Comparison of ENCODE assay signal across 11 cellular contexts in the genomic region with DNA sequence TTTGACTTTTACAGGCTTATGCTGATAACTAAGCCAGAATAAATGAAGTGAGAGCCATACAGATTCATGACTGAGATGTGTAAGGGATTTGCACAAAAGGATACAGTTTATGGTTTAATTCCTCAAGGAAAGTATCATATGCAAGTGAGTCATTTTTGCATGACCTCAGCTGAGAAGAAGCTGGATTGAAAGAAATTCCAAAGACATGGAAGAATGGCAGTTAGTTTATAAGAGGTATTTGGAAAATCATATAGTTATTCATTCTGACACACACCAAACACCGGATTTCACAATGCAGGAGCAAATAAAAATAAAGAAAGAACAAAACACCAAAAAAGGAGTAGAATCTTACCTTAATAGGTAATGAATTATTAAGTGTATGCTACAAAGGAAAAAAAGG.
A peak's percentile ranks its signal among the peaks of the same experiment; 100 is the strongest.
DNase-seq lines count a peak whose midpoint lies in the region; ATAC-seq, FAIRE-seq and TF ChIP-seq lines count a peak whose summit lies in the region.
"Had no signal": no experiment of that assay in that cellular context is flagged by ENCODE, and none has a peak within 500 bp of the region (broad histone marks: within the 10 kb centered on the region; RNA-seq: fewer than 3 reads in every experiment).

No MANE protein-coding gene starts in this region.

- no peaks in the 10 kb centered on the region for H3K9me1 ChIP-seq in endothelial cell of umbilical vein (replicated peaks; ENCODE audit: control insufficient read depth, extremely low read depth, insufficient read depth, low read length)

- no peak overlapping the region for H3K4me3 ChIP-seq in endothelial cell of umbilical vein (replicated peaks in 1 of 3; ENCODE audit: insufficient read depth in 1 of 3, low read depth in 1 of 3, low read length in 3 of 3)

- POLR2A ChIA-PET in endothelial cell of umbilical vein (lab: Charles Lee): no interaction called here

- CTCF ChIA-PET in endothelial cell of umbilical vein (lab: Charles Lee): interaction anchor here (2.1 kb wide), 1 partner anchor 10 kb away, joined by 6 read pairs; no protein-coding TSS in a partner anchor

- H3K36me3 ChIP-seq in endothelial cell of umbilical vein (ENCODE audit: control insufficient read depth in 2 of 2, extremely low read depth in 1 of 2, insufficient read depth in 2 of 2, low read length in 2 of 2): no peaks in the 10 kb centered on the region

- DNase-seq in COLO829 (ENCODE audit: low spot score) (peak; percentile 92), RKO (ENCODE audit: low spot score) (peak; percentile 59), endothelial cell of umbilical vein (ENCODE audit: low read depth, low spot score) (peak; percentile 78), non-pigmented ciliary epithelial cell (ENCODE audit: low read depth) (peak; percentile 71), middle frontal gyrus (ENCODE audit: extremely low spot score, low spot score) (no peak)
- DNase-seq in stimulated activated CD4-positive, alpha-beta T cell treated with anti-CD3 and anti-CD28 coated beads, Interleukin-4, amount 100 ng/mL, for 1 hour: no peak
- no peak for DNase-seq in stimulated activated CD4-positive, alpha-beta T cell treated with anti-CD3 and anti-CD28 coated beads, Interleukin-4, amount 100 ng/mL, for 4 hours
- DNase-seq: activated T-cell treated with anti-CD3 and anti-CD28 coated beads, Interleukin-2, amount 50 U/mL, for 1 hour; CD4-positive, CD25-positive, alpha-beta regulatory T cell had no signal

- dilution Hi-C loops in endothelial cell of umbilical vein (cut with MboI; ENCODE audit: extremely low pct_ligation_motif_present, low sequenced_read_pairs): no loop called here

- no peak overlapping the region for H3K4me2 ChIP-seq in endothelial cell of umbilical vein (ENCODE audit: insufficient read depth, low read length)

- intact Hi-C loops in endothelial cell of umbilical vein (cut with micrococcal nuclease): no loop called here

- no peak overlapping the region for H3K27ac ChIP-seq in endothelial cell of umbilical vein (ENCODE audit: insufficient read depth, low read depth, low read length)
- H3K27ac ChIP-seq: VCaP had no signal

- no peaks in the 10 kb centered on the region for H3K27me3 ChIP-seq in endothelial cell of umbilical vein (ENCODE audit: control insufficient read depth in 2 of 2, insufficient read depth in 2 of 2, low read length in 2 of 2)

- no peaks in the 10 kb centered on the region for H3K9me3 ChIP-seq in endothelial cell of umbilical vein (replicated peaks; ENCODE audit: control insufficient read depth, insufficient read depth, low read length)

- no peak for FAIRE-seq in endothelial cell of umbilical vein (lab: Jason Lieb, UNC)

- peaks cover 8% of the 10 kb centered on the region for H3K4me1 ChIP-seq in endothelial cell of umbilical vein (ENCODE audit: control insufficient read depth, extremely low read depth, insufficient read depth, low read length)

- TF ChIP-seq CTCF in endothelial cell of umbilical vein (IDR thresholded peaks at IDR 0.05; ENCODE audit: extremely low read depth in 1 of 2, insufficient read depth in 1 of 2, low read depth in 1 of 2, low read length in 2 of 2): no peak

- no TSS peak for BruUV-seq in endothelial cell of umbilical vein (replicated peaks; lab: Mats Ljungman, UMichigan)

- H4K20me1 ChIP-seq in endothelial cell of umbilical vein (replicated peaks; ENCODE audit: control insufficient read depth, extremely low read depth, insufficient read depth, low read length): no peaks in the 10 kb centered on the region

- TF ChIP-seq POLR2A in endothelial cell of umbilical vein (IDR thresholded peaks at IDR 0.05; ENCODE audit: low read depth, low read length): no peak

- no peaks in the 10 kb centered on the region for H3K79me2 ChIP-seq in endothelial cell of umbilical vein (ENCODE audit: control insufficient read depth, insufficient read depth, low read length)

- peak overlapping the region; percentile 27 for H2AFZ ChIP-seq in endothelial cell of umbilical vein (ENCODE audit: low read depth, low read length)

- no peak for ATAC-seq in GM21786 (IDR thresholded peaks at IDR 0.05; ENCODE audit: unreplicated experiment)

- no peak overlapping the region for H3K9ac ChIP-seq in endothelial cell of umbilical vein (replicated peaks; ENCODE audit: extremely low read depth, insufficient read depth, low read length)

TF ChIP-seq in endothelial cell of umbilical vein, 7 proteins besides CTCF, POLR2A, EP300 and RAD21:
- TF ChIP-seq POLR2AphosphoS5 (IDR thresholded peaks at IDR 0.05; ENCODE audit: insufficient read depth, low read depth, low read length): no peak
- no peak for TF ChIP-seq MYC (IDR thresholded peaks at IDR 0.05; ENCODE audit: low read depth, low read length)
- TF ChIP-seq FOS (IDR thresholded peaks at IDR 0.05; ENCODE audit: borderline replicate concordance, insufficient read depth, low read length): peak; percentile 84
- no peak for TF ChIP-seq GATA2 (IDR thresholded peaks at IDR 0.05; ENCODE audit: insufficient read depth, insufficient read length, low read depth, low read length)
- TF ChIP-seq EZH2 (IDR thresholded peaks at IDR 0.05; ENCODE audit: borderline replicate concordance, low read depth, low read length, severe bottlenecking): no peak
- TF ChIP-seq MAX (IDR thresholded peaks at IDR 0.05; ENCODE audit: insufficient read depth, insufficient read length): no peak
- TF ChIP-seq JUN (IDR thresholded peaks at IDR 0.05; ENCODE audit: borderline replicate concordance, insufficient read depth, insufficient read length, low read depth): peak; percentile 87

Comparison
In these comparisons a context has a peak if more than half of its experiments do, and no peak if none do; other contexts are left out.
1. DNase-seq: peak in COLO829 (single experiment), RKO (single experiment), endothelial cell of umbilical vein (single experiment) and non-pigmented ciliary epithelial cell (single experiment); none in middle frontal gyrus (single experiment), stimulated activated CD4-positive, alpha-beta T cell treated with anti-CD3 and anti-CD28 coated beads, Interleukin-4, amount 100 ng/mL, for 1 hour (single experiment) and stimulated activated CD4-positive, alpha-beta T cell treated with anti-CD3 and anti-CD28 coated beads, Interleukin-4, amount 100 ng/mL, for 4 hours (0 of 2).